ENCODE assay signal across 15 cellular contexts in genomic region chr2:164514491-164514890, GRCh38.
DNase-seq lines count a peak whose midpoint lies in the region; ATAC-seq, FAIRE-seq and TF ChIP-seq lines count a peak whose summit lies in the region.
"Had no signal": no experiment of that assay in that cellular context is flagged by ENCODE, and none has a peak within 500 bp of the region (broad histone marks: within the 10 kb centered on the region; RNA-seq: fewer than 3 reads in every experiment).

No MANE protein-coding gene starts in this region.

- intact Hi-C loops in Right ventricle myocardium inferior (cut with DNase I): no loop called here

- TF ChIP-seq RAD21 in A549 (conservative IDR thresholded peaks at IDR 0.05 in 1 of 2, IDR thresholded peaks at IDR 0.05 in 1 of 2): no peak

- TF ChIP-seq CTCF in A549 (IDR thresholded peaks at IDR 0.05): no peak

- 94% methylated on average over 2 of the region's 2 CpGs for WGBS in A549 (ENCODE audit: missing lambda C conversion rate)

- CTCF ChIA-PET in A549 (lab: Yijun Ruan, JAX): interaction anchor here (0.7 kb wide), 1 partner anchor 46 kb away, joined by 3 read pairs; no protein-coding TSS in a partner anchor

- peak overlapping the region; percentile 47 for H3K4me2 ChIP-seq in A549

- TF ChIP-seq EP300 in A549 (IDR thresholded peaks at IDR 0.05): no peak

- no peak for TF ChIP-seq POLR2A in A549 (IDR thresholded peaks at IDR 0.05; ENCODE audit: low read length)

- no peak overlapping the region for H3K4me3 ChIP-seq in A549

- peaks cover 19% of the 10 kb centered on the region for H3K4me1 ChIP-seq in A549

- POLR2A ChIA-PET in A549 (lab: Yijun Ruan, JAX): no interaction called here

- DNase-seq in A549 (ENCODE audit: low read depth in 1 of 2, low spot score in 1 of 2) (peak in 1 of 2 experiments; percentile 28), HuH-7.5 (ENCODE audit: low spot score) (peak; percentile 14), T47D (ENCODE audit: low read depth in 1 of 2, low spot score in 1 of 2) (peak; percentile 15 to 97), islet precursor cell (peak; percentile 97), Right ventricle myocardium inferior (ENCODE audit: missing footprints) (no peak), frontal cortex (ENCODE audit: low spot score in 2 of 2) (no peak), NCI-H1048 (lab: John Stamatoyannopoulos, UW) (no peak), NCI-H187 treated with DMSO at 0.1 percent for 48 hours (lab: John Stamatoyannopoulos, UW) (no peak)
- DNase-seq: activated T-cell treated with anti-CD3 and anti-CD28 coated beads, Interleukin-2, amount 50 U/mL, for 24 hours; DND-41; effector memory CD4-positive, alpha-beta T cell; HCEC 1CT; hippocampal formation; SW 1271 had no signal

- H3K9me3 ChIP-seq in A549: peaks cover 21% of the 10 kb centered on the region

- ATAC-seq in A549: peak; percentile 54 to 59; a peak in 4 of 6 replicates
- ATAC-seq in Right ventricle myocardium inferior: no peak

- peak overlapping the region; percentile 13 to 75; a peak in 4 of 6 replicates for H3K27ac ChIP-seq in A549

- in situ Hi-C loops in T47D (cut with HindIII; ENCODE audit: low pct_unique_long_range_greater_than_20kb, low sequenced_read_pairs): no loop called here

- FAIRE-seq in A549 (lab: Jason Lieb, UNC) (no peak), frontal cortex (lab: Jason Lieb, UNC) (no peak)
- FAIRE-seq: GM12892 had no signal

TF ChIP-seq in A549, 52 proteins besides CTCF, POLR2A, EP300 and RAD21:
- TF ChIP-seq JUNB (IDR thresholded peaks at IDR 0.05): no peak
- no peak for TF ChIP-seq BCL3 (IDR thresholded peaks at IDR 0.05)
- TF ChIP-seq REST (IDR thresholded peaks at IDR 0.05): no peak
- TF ChIP-seq FOSB (CRISPR knock-in tag; IDR thresholded peaks at IDR 0.05): no peak
- no peak for TF ChIP-seq ZSCAN20 (CRISPR knock-in tag; IDR thresholded peaks at IDR 0.05)
- no peak for TF ChIP-seq KDM5A (IDR thresholded peaks at IDR 0.05)
- TF ChIP-seq RARB (CRISPR knock-in tag; IDR thresholded peaks at IDR 0.05): no peak
- TF ChIP-seq GATA3 (IDR thresholded peaks at IDR 0.05; ENCODE audit: borderline replicate concordance): no peak
- no peak for TF ChIP-seq MAZ (IDR thresholded peaks at IDR 0.05; ENCODE audit: borderline replicate concordance, low read depth, low read length)
- TF ChIP-seq ZNF302 (CRISPR knock-in tag; IDR thresholded peaks at IDR 0.05): no peak
- no peak for TF ChIP-seq EHMT2 (IDR thresholded peaks at IDR 0.05; ENCODE audit: low read depth)
- TF ChIP-seq KDM1A (IDR thresholded peaks at IDR 0.05; ENCODE audit: low read depth): no peak
- no peak for TF ChIP-seq MAX (IDR thresholded peaks at IDR 0.05)

Comparison
In these comparisons a context has a peak if more than half of its experiments do, and no peak if none do; other contexts are left out.
1. DNase-seq: peak in HuH-7.5 (single experiment), T47D (2 of 2) and islet precursor cell (single experiment); none in Right ventricle myocardium inferior (single experiment), frontal cortex (0 of 2), NCI-H1048 (single experiment) and NCI-H187 treated with DMSO at 0.1 percent for 48 hours (single experiment).